ENCODE assay signal across 24 cellular contexts in genomic region chr12:118513554-118513953, GRCh38.
"Had no signal": no experiment of that assay in that cellular context is flagged by ENCODE, and none has a peak within 500 bp of the region (broad histone marks: within the 10 kb centered on the region; RNA-seq: fewer than 3 reads in every experiment).

No MANE protein-coding gene starts in this region.

- H3K4me1 ChIP-seq: SJSA1 had no signal

- H3K27me3 ChIP-seq: SJSA1 had no signal

- H3K4me3 ChIP-seq: SJSA1, SK-N-MC had no signal

- H3K27ac ChIP-seq: HL-60, SJSA1, SK-N-MC had no signal

- H3K36me3 ChIP-seq: SJSA1 had no signal

- H3K9me3 ChIP-seq: SJSA1 had no signal

- FAIRE-seq: RCC 7860 had no signal

- DNase-seq: KBM-7, MV-4-11, NCI-H1048, NCI-H1105, NCI-H1417, NCI-H146, NCI-H1694 treated with DMSO at 0.1 percent for 48 hours, NCI-H1930, NCI-H2081, NCI-H2107, NCI-H2171, NCI-H226, NCI-H446, NCI-H510A, NCI-H524 treated with DMSO at 0.1 percent for 48 hours, NCI-H69, NCI-H774, Right ventricle myocardium superior, RPMI8226, SIG-M5 had no signal
